ENCODE assay signal across 28 cellular contexts in genomic region chr16:15903960-15904359, GRCh38. TPM values are rescaled to one million over a fixed set of nuclear protein-coding genes. Genes with fewer than 3 reads are reported as not detected.
DNase-seq lines count a peak whose midpoint lies in the region; ATAC-seq, FAIRE-seq and TF ChIP-seq lines count a peak whose summit lies in the region.
"Had no signal": no experiment of that assay in that cellular context is flagged by ENCODE, and none has a peak within 500 bp of the region (broad histone marks: within the 10 kb centered on the region; RNA-seq: fewer than 3 reads in every experiment).

No MANE protein-coding gene starts in this region.

- 92% methylated on average over 5 of the region's 5 CpGs for WGBS in A549 (ENCODE audit: missing lambda C conversion rate)

- DNase-seq in A549 (ENCODE audit: low read depth in 1 of 2, low spot score in 1 of 2) (no peak), WTC11 (ENCODE audit: low spot score) (no peak), Karpas-422 (no peak)
- DNase-seq: 8988T; ACHN; BE2C; C1 segment of cervical spinal cord; CD4-positive, alpha-beta memory T cell; CD4-positive, CD25-positive, alpha-beta regulatory T cell; CD8-positive, alpha-beta memory T cell; COR-L47; DMS 273 treated with DMSO at 0.1 percent for 48 hours; DMS153; DMS53; DMS79; DND-41; EL; GDM1 had no signal

- no peak for TF ChIP-seq EP300 in A549 (IDR thresholded peaks at IDR 0.05)

- no peaks in the 10 kb centered on the region for H3K9me2 ChIP-seq in Karpas-422 (replicated peaks; ENCODE audit: insufficient read depth, low read length)

- H3K27me3 ChIP-seq in Karpas-422 (ENCODE audit: low read length), result no peaks in the 10 kb centered on the region
- H3K27me3 ChIP-seq: BE2C, BLaER1 had no signal

- H3K27ac ChIP-seq in A549, result 0 out of 6 replicates have a peak overlapping the region, but pooled peaks of 1 of the 2 experiments have one; percentile 38
- no peak overlapping the region for H3K27ac ChIP-seq in Karpas-422 (ENCODE audit: low read length)
- H3K27ac ChIP-seq: BLaER1 had no signal

- no peak overlapping the region for H3K4me3 Mint-ChIP-seq in WTC11
- H3K4me3 Mint-ChIP-seq: CD14-positive monocyte; CD4-positive, alpha-beta memory T cell; CD8-positive, alpha-beta memory T cell had no signal

- H3K4me1 ChIP-seq in A549, result peaks cover 29% of the 10 kb centered on the region
- H3K4me1 ChIP-seq in Karpas-422 (ENCODE audit: low read length), result peaks cover 8% of the 10 kb centered on the region
- H3K4me1 ChIP-seq: BE2C had no signal

- H3K27ac Mint-ChIP-seq in WTC11, result no peak overlapping the region
- H3K27ac Mint-ChIP-seq: CD14-positive monocyte; CD4-positive, alpha-beta memory T cell; CD8-positive, alpha-beta memory T cell had no signal

- POLR2A ChIA-PET in A549 (lab: Yijun Ruan, JAX), result no interaction called here
- POLR2A ChIA-PET in WTC11 (lab: Charles Lee), result no interaction called here

- H3K4me1 Mint-ChIP-seq in WTC11, result peaks cover 10% of the 10 kb centered on the region
- H3K4me1 Mint-ChIP-seq: CD8-positive, alpha-beta memory T cell had no signal

- peaks cover 18% of the 10 kb centered on the region for H3K9me3 Mint-ChIP-seq in WTC11

- no peak for TF ChIP-seq CTCF in A549 (IDR thresholded peaks at IDR 0.05)
- no peak for TF ChIP-seq CTCF in WTC11 (IDR thresholded peaks at IDR 0.05)

- H4K20me1 ChIP-seq in Karpas-422 (ENCODE audit: insufficient read depth, low read depth, low read length), result no peaks in the 10 kb centered on the region
- H4K20me1 ChIP-seq: BLaER1 had no signal

- H3K36me3 Mint-ChIP-seq in WTC11, result no peaks in the 10 kb centered on the region
- H3K36me3 Mint-ChIP-seq: CD14-positive monocyte; CD4-positive, alpha-beta memory T cell; CD4-positive, CD25-positive, alpha-beta regulatory T cell had no signal

- no peak for TF ChIP-seq POLR2A in A549 (IDR thresholded peaks at IDR 0.05; ENCODE audit: low read length)

- H3K79me2 ChIP-seq in Karpas-422 (ENCODE audit: low read length), result no peaks in the 10 kb centered on the region

- TF ChIP-seq RAD21 in A549 (conservative IDR thresholded peaks at IDR 0.05 in 1 of 2, IDR thresholded peaks at IDR 0.05 in 1 of 2), result no peak

- H3K27me3 Mint-ChIP-seq in WTC11 (ENCODE audit: low read depth), result peaks cover 2% of the 10 kb centered on the region; the same call in 1 of the 2 replicates
- H3K27me3 Mint-ChIP-seq: CD4-positive, alpha-beta memory T cell had no signal

- H3K9me3 ChIP-seq in A549 (no peaks in the 10 kb centered on the region), Karpas-422 (ENCODE audit: low read length) (no peaks in the 10 kb centered on the region)
- H3K9me3 ChIP-seq: BE2C, BLaER1 had no signal

- no peak overlapping the region for H3K4me3 ChIP-seq in A549
- no peak overlapping the region for H3K4me3 ChIP-seq in Karpas-422 (ENCODE audit: low read length)
- H3K4me3 ChIP-seq: BLaER1, GM12878 had no signal

- FAIRE-seq in A204.1 (lab: Jason Lieb, UNC) (peak; percentile 49), A549 (lab: Jason Lieb, UNC) (no peak)
- FAIRE-seq: GM12878, GM12892, GM18507 had no signal

- H3K36me3 ChIP-seq in Karpas-422 (ENCODE audit: insufficient read depth, low read length), result no peaks in the 10 kb centered on the region
- H3K36me3 ChIP-seq: BE2C, BLaER1 had no signal

- no peak for ATAC-seq in A549
- no peak for ATAC-seq in WTC11
- no peak for ATAC-seq in GM21447 (IDR thresholded peaks at IDR 0.05; ENCODE audit: unreplicated experiment)
- ATAC-seq in GM21381 (IDR thresholded peaks at IDR 0.05; ENCODE audit: unreplicated experiment), result no peak
- ATAC-seq: GM12878 had no signal

- no peak overlapping the region for H3K4me2 ChIP-seq in A549
- H3K4me2 ChIP-seq in Karpas-422 (ENCODE audit: low read depth, low read length, poor library complexity, severe bottlenecking), result no peak overlapping the region
- H3K4me2 ChIP-seq: BLaER1 had no signal

- H2AFZ ChIP-seq in Karpas-422 (ENCODE audit: low read length), result no peak overlapping the region

- CTCF ChIA-PET in A549 (lab: Yijun Ruan, JAX) (interaction anchor here (1.1 to 1.8 kb wide), 2 partner anchors 11 to 29 kb away, joined by 3 to 6 read pairs; no protein-coding TSS in a partner anchor), WTC11 (lab: Charles Lee) (no interaction called here)

- no peak overlapping the region for H3K9ac ChIP-seq in Karpas-422 (ENCODE audit: low read length)
- H3K9ac ChIP-seq: BLaER1 had no signal

TF ChIP-seq in A549, 52 proteins besides CTCF, POLR2A, EP300 and RAD21:
- TF ChIP-seq KDM1A (IDR thresholded peaks at IDR 0.05; ENCODE audit: low read depth) (no peak), ZC3H11A (IDR thresholded peaks at IDR 0.05) (peak; percentile 31; the same call in 1 of the 2 replicates)

TF ChIP-seq in WTC11, 78 proteins besides CTCF, POLR2A, EP300 and RAD21:
- TF ChIP-seq ESRRA (CRISPR knock-in tag; IDR thresholded peaks at IDR 0.05; ENCODE audit: borderline replicate concordance), result no peak
- TF ChIP-seq JAZF1 (CRISPR knock-in tag; IDR thresholded peaks at IDR 0.05), result no peak
- no peak for TF ChIP-seq ATF6 (CRISPR knock-in tag; IDR thresholded peaks at IDR 0.05)
- TF ChIP-seq HMGA2 (CRISPR knock-in tag; IDR thresholded peaks at IDR 0.05), result peak; percentile 97
- TF ChIP-seq GRHL2 (CRISPR knock-in tag; IDR thresholded peaks at IDR 0.05; ENCODE audit: insufficient replicate concordance, severe bottlenecking), result no peak
- TF ChIP-seq E2F1 (CRISPR knock-in tag; IDR thresholded peaks at IDR 0.05), result no peak
- no peak for TF ChIP-seq NR2C2 (CRISPR knock-in tag; IDR thresholded peaks at IDR 0.05)
- TF ChIP-seq NR1H2 (CRISPR knock-in tag; IDR thresholded peaks at IDR 0.05), result no peak

RNA-seq across cellular contexts. Expression of gene CEP20, which starts 15.6 kb away (rescaled TPM):
- polyA plus RNA-seq in A549 (2011; rRNA removed) (97.5 and 102 TPM in 2 replicates), A549 (2017; fragmentation: RNase III; extraction: RNeasy Plus Mini Kit Qiagen cat#74134 plus additional on column Dnase treatment) (57.9 to 63.8 TPM (median 58.7 TPM) in 3 replicates)
- 20.9 and 24.1 TPM in 2 replicates for polyA plus RNA-seq in A549 (2012; cell fraction: cytosol; rRNA removed)
- polyA plus RNA-seq in A549 (2012; cell fraction: nucleus; rRNA removed), result 5.6 and 10.8 TPM in 2 replicates
- polyA minus RNA-seq in A549 (2011; rRNA and poly(A)+ RNA removed), result 19.5 and 21.5 TPM in 2 replicates
- 35.7 to 39.5 TPM (median 39.1 TPM) in 3 replicates for total RNA-seq in WTC11 (2021)
- total RNA-seq in Karpas-422 (2014; rRNA removed; shearing (Covaris generic); ENCODE audit: low replicate concordance), result 19.6 and 45.3 TPM in 2 replicates

RNA-seq across cellular contexts. Expression of gene ABCC1, which starts 45.5 kb away (rescaled TPM):
- 56.5 and 108 TPM in 2 replicates for polyA plus RNA-seq in A549 (2011; rRNA removed)
- 59.3 and 77.9 TPM in 2 replicates for polyA plus RNA-seq in A549 (2012; cell fraction: cytosol; rRNA removed)
- polyA plus RNA-seq in A549 (2012; cell fraction: nucleus; rRNA removed), result 184 and 231 TPM in 2 replicates
- polyA plus RNA-seq in A549 (2017; fragmentation: RNase III; extraction: RNeasy Plus Mini Kit Qiagen cat#74134 plus additional on column Dnase treatment), result 86.7 to 93.8 TPM (median 90.7 TPM) in 3 replicates
- polyA minus RNA-seq in A549 (2011; rRNA and poly(A)+ RNA removed), result 359 and 414 TPM in 2 replicates
- 61.9 to 64.9 TPM (median 63.9 TPM) in 3 replicates for total RNA-seq in WTC11 (2021)
- 23.6 and 28.3 TPM in 2 replicates for total RNA-seq in Karpas-422 (2014; rRNA removed; shearing (Covaris generic); ENCODE audit: low replicate concordance)

RNA-seq across cellular contexts. Expression of gene MYH11, which starts 47.1 kb away (rescaled TPM):
- polyA plus RNA-seq in A549 (2011; rRNA removed), result 0.03 TPM in 2 replicates
- polyA plus RNA-seq in A549 (2012; cell fraction: cytosol; rRNA removed), result 0.01 TPM in 2 replicates
- 0.01 TPM in 1 of 2 replicates, not detected in the other for polyA plus RNA-seq in A549 (2012; cell fraction: nucleus; rRNA removed)
- 0.07 to 0.10 TPM (median 0.09 TPM) in 3 replicates for polyA plus RNA-seq in A549 (2017; fragmentation: RNase III; extraction: RNeasy Plus Mini Kit Qiagen cat#74134 plus additional on column Dnase treatment)
- 0.05 and 0.12 TPM in 2 replicates for polyA minus RNA-seq in A549 (2011; rRNA and poly(A)+ RNA removed)
- 0.69 to 0.74 TPM (median 0.69 TPM) in 3 replicates for total RNA-seq in WTC11 (2021)
- not detected in 2 replicates for total RNA-seq in Karpas-422 (2014; rRNA removed; shearing (Covaris generic); ENCODE audit: low replicate concordance)
- total RNA-seq: A673; CD4-positive, CD25-positive, alpha-beta regulatory T cell; CD8-positive, alpha-beta memory T cell; G401 had no signal
